9 cellular contexts compared by ENCODE assay signal in the genomic region with DNA sequence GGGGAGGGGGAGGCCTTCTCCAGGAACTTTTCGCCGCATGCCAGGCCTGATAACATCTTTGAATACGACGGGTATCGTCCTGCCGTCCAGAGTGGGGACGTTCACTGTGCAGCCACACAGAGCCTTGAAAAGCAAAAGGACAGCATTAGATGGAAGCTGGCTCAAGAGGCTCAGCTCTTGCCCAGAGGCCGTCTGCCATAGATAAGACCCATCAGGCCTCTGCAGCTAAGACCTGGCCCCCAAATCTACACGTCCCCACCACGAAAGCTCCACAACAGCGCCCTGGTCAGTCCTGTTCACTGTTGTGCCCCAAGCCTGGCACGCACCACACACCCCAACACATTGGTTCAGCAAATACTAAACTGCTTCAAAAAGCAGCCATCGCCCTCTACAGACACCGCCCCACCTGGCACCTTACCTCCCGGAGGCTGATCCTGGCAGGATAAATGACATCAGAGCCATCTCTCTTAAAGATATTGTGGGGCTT. TPM values are rescaled to one million over a fixed set of nuclear protein-coding genes. Genes with fewer than 3 reads are reported as not detected.
A peak's percentile ranks its signal among the peaks of the same experiment; 100 is the strongest.
DNase-seq lines count a peak whose midpoint lies in the region; ATAC-seq and TF ChIP-seq lines count a peak whose summit lies in the region.
"Had no signal": no experiment of that assay in that cellular context is flagged by ENCODE, and none has a peak within 500 bp of the region (broad histone marks: within the 10 kb centered on the region; RNA-seq: fewer than 3 reads in every experiment).

No MANE protein-coding gene starts in this region.

- H3K4me1 Mint-ChIP-seq in naive thymus-derived CD8-positive, alpha-beta T cell, result peaks cover 35 to 65% (median 63%) of the 10 kb centered on the region in 4 donors

- WGBS in aorta, 2 donors, result 66 to 75% methylated on average over 15 of the region's 15 CpGs

- TF ChIP-seq CTCF in BE2C (IDR thresholded peaks at IDR 0.05; ENCODE audit: low read depth, low read length) (no peak), LNCaP clone FGC (IDR thresholded peaks at IDR 0.05; ENCODE audit: control insufficient read depth, extremely low read depth, insufficient read depth) (no peak), colonic mucosa (IDR thresholded peaks at IDR 0.05) (no peak)

- POLR2A ChIA-PET in naive thymus-derived CD8-positive, alpha-beta T cell (lab: Charles Lee), result interaction anchor here (0.7 to 13.2 kb wide), 8 partner anchors 8 to 43 kb away, joined by 3 to 609 read pairs (median 30); a partner anchor contains a TSS

- intact Hi-C loops in colonic mucosa (cut with DNase I) (no loop called here), aorta (cut with DNase I) (no loop called here)

- H3K36me3 Mint-ChIP-seq in naive thymus-derived CD8-positive, alpha-beta T cell, result peaks cover 11 to 48% (median 25%) of the 10 kb centered on the region in 3 donors

- H3K4me3 ChIP-seq in BE2C (ENCODE audit: low read depth, low read length) (peak overlapping the region; percentile 90), LNCaP clone FGC (ENCODE audit: low read depth, low read length) (peak overlapping the region; percentile 89), colonic mucosa (peak overlapping the region; percentile 68), aorta (ENCODE audit: low read length in 2 of 2) (no peak overlapping the region)

- DNase-seq in BE2C, result no peak
- no peak for DNase-seq in LNCaP clone FGC (ENCODE audit: low read depth)
- peak; percentile 64 for DNase-seq in colonic mucosa
- DNase-seq in naive thymus-derived CD8-positive, alpha-beta T cell, result peak in 1 of 10 donors; percentile 65
- DNase-seq in activated gamma-delta T cell treated with Interleukin-2 at 50 U/mL for 16 hours, result no peak
- no peak for DNase-seq in OCI-M2 (lab: John Stamatoyannopoulos, UW; ENCODE audit: unreplicated experiment)
- no peak for DNase-seq in aorta
- DNase-seq: OCI-M1 had no signal

- H3K27me3 Mint-ChIP-seq in naive thymus-derived CD8-positive, alpha-beta T cell, result no peaks in the 10 kb centered on the region

- peak overlapping the region; percentile 92 to 98 (median 94) for H3K4me3 Mint-ChIP-seq in naive thymus-derived CD8-positive, alpha-beta T cell

- ATAC-seq in naive thymus-derived CD8-positive, alpha-beta T cell, result no peak
- ATAC-seq in GM21381 (IDR thresholded peaks at IDR 0.05; ENCODE audit: unreplicated experiment) (no peak), aorta (ENCODE audit: low FRiP score) (no peak)

- peaks cover 23% of the 10 kb centered on the region for H3K36me3 ChIP-seq in BE2C
- H3K36me3 ChIP-seq in colonic mucosa, result peaks cover 15% of the 10 kb centered on the region
- H3K36me3 ChIP-seq in aorta (ENCODE audit: control insufficient read depth in 1 of 2, insufficient read depth in 2 of 2, low read length in 1 of 2), result peaks cover 0 to 5% of the 10 kb centered on the region in 2 donors

- H3K27me3 ChIP-seq in BE2C (no peaks in the 10 kb centered on the region), colonic mucosa (no peaks in the 10 kb centered on the region), aorta (ENCODE audit: control insufficient read depth in 1 of 2, insufficient read depth in 2 of 2, low read length in 1 of 2) (no peaks in the 10 kb centered on the region)

- peak overlapping the region; percentile 89 to 97 (median 94) for H3K27ac Mint-ChIP-seq in naive thymus-derived CD8-positive, alpha-beta T cell

- peak overlapping the region; percentile 97 for H3K27ac ChIP-seq in colonic mucosa
- no peak overlapping the region for H3K27ac ChIP-seq in aorta (ENCODE audit: low read depth in 1 of 2, low read length in 2 of 2)

- H3K4me1 ChIP-seq in BE2C (no peaks in the 10 kb centered on the region), colonic mucosa (peaks cover 16% of the 10 kb centered on the region), aorta (ENCODE audit: control insufficient read depth in 1 of 2, insufficient read depth in 2 of 2, low read length in 2 of 2) (no peaks in the 10 kb centered on the region)

- peak overlapping the region; percentile 62 to 94 for H3K9ac ChIP-seq in colonic mucosa (ENCODE audit: low read depth in 2 of 2, low read length in 2 of 2)

- peaks cover 0 to 3% (median 0%) of the 10 kb centered on the region in 9 donors for H3K9me3 Mint-ChIP-seq in naive thymus-derived CD8-positive, alpha-beta T cell

- H3K9me3 ChIP-seq in BE2C (no peaks in the 10 kb centered on the region), colonic mucosa (no peaks in the 10 kb centered on the region), aorta (ENCODE audit: control insufficient read depth, low read length) (no peaks in the 10 kb centered on the region)

RNA-seq across cellular contexts. Expression of a gene that starts 2.1 kb away (rescaled TPM):
- 90.6 TPM for polyA plus RNA-seq in BE2C (2012; ENCODE audit: insufficient read depth, insufficient read length, low read depth)
- total RNA-seq in colonic mucosa (100 to 1,000 TPM; 127 to 148 TPM), aorta (10 to 100 TPM; 58.0 to 95.8 TPM)
- total RNA-seq in naive thymus-derived CD8-positive, alpha-beta T cell, result 100 to 1,000 TPM; 165 to 171 TPM
- 100 to 1,000 TPM; 205 to 348 (median 344) TPM for polyA plus RNA-seq in naive thymus-derived CD8-positive, alpha-beta T cell
- polyA plus RNA-seq in aorta, result 10 to 100 TPM; 34.8 to 44.3 TPM

RNA-seq across cellular contexts. Expression of a gene that starts 13.3 kb away (rescaled TPM):
- 236 TPM for polyA plus RNA-seq in BE2C (2012; ENCODE audit: insufficient read depth, insufficient read length, low read depth)
- total RNA-seq in colonic mucosa (100 to 1,000 TPM; 136 to 201 TPM), aorta (10 to 100 TPM; 40.1 to 64.4 TPM)
- 100 to 1,000 TPM; 179 to 182 TPM for total RNA-seq in naive thymus-derived CD8-positive, alpha-beta T cell
- 100 to 1,000 TPM; 193 to 300 (median 261) TPM for polyA plus RNA-seq in naive thymus-derived CD8-positive, alpha-beta T cell
- 100 to 1,000 TPM in 1 of 2 donors, 10 to 100 TPM in 1; 56.5 to 112 TPM for polyA plus RNA-seq in aorta

RNA-seq across cellular contexts. Expression of a gene that starts 20.2 kb away (rescaled TPM):
- polyA plus RNA-seq in BE2C (2012; ENCODE audit: insufficient read depth, insufficient read length, low read depth), result 188 TPM
- 100 to 1,000 TPM; 281 to 404 TPM for total RNA-seq in colonic mucosa
- total RNA-seq in naive thymus-derived CD8-positive, alpha-beta T cell, result 10 to 100 TPM; 19.9 to 23.0 TPM
- 10 to 100 TPM; 32.2 to 35.0 (median 33.5) TPM for polyA plus RNA-seq in naive thymus-derived CD8-positive, alpha-beta T cell
- total RNA-seq in aorta, result 10 to 100 TPM; 42.3 to 53.0 TPM
- polyA plus RNA-seq in aorta, result 100 to 1,000 TPM in 1 of 2 donors, 10 to 100 TPM in 1; 55.8 to 117 TPM

RNA-seq across cellular contexts. Expression of a gene that starts 40.9 kb away (rescaled TPM):
- polyA plus RNA-seq in BE2C (2012; ENCODE audit: insufficient read depth, insufficient read length, low read depth), result 29.0 TPM
- total RNA-seq in colonic mucosa (under 1 TPM; 0.35 to 0.72 TPM), aorta (1 to 10 TPM; 2.3 to 4.4 TPM)
- not detected for total RNA-seq in naive thymus-derived CD8-positive, alpha-beta T cell
- not detected for polyA plus RNA-seq in naive thymus-derived CD8-positive, alpha-beta T cell
- polyA plus RNA-seq in aorta, result not detected

RNA-seq across cellular contexts. Expression of a gene that starts 55.8 kb away (rescaled TPM):
- polyA plus RNA-seq in BE2C (2012; ENCODE audit: insufficient read depth, insufficient read length, low read depth), result 947 TPM
- total RNA-seq in colonic mucosa, result 100 to 1,000 TPM; 216 to 302 TPM
- 10 to 100 TPM; 61.6 to 64.6 TPM for total RNA-seq in naive thymus-derived CD8-positive, alpha-beta T cell
- polyA plus RNA-seq in naive thymus-derived CD8-positive, alpha-beta T cell, result 100 to 1,000 TPM; 209 to 236 (median 230) TPM
- total RNA-seq in aorta, result 100 to 1,000 TPM; 118 to 126 TPM
- 100 to 1,000 TPM; 433 to 452 TPM for polyA plus RNA-seq in aorta

Comparison
In these comparisons a context has a peak if more than half of its experiments do, and no peak if none do; other contexts are left out.
1. H3K4me3 ChIP-seq: peak in BE2C (single experiment), LNCaP clone FGC (single experiment) and colonic mucosa (single experiment); none in aorta (0 of 2).
2. RNA of a gene that starts 20.2 kb away (total RNA-seq): 281 to 404 TPM in colonic mucosa; 42.3 to 53.0 TPM in aorta and 19.9 to 23.0 TPM in naive thymus-derived CD8-positive, alpha-beta T cell; every median in the first group is over 4 times any median in the second.